9 cellular contexts compared by ENCODE assay signal in genomic region chr18:13447621-13448020, GRCh38.
DNase-seq lines count a peak whose midpoint lies in the region; ATAC-seq and TF ChIP-seq lines count a peak whose summit lies in the region.
"Had no signal": no experiment of that assay in that cellular context is flagged by ENCODE, and none has a peak within 500 bp of the region (broad histone marks: within the 10 kb centered on the region; RNA-seq: fewer than 3 reads in every experiment).

No MANE protein-coding gene starts in this region.

- DNase-seq in Daoy (ENCODE audit: low read depth) (peak; percentile 83), NCI-H526 (lab: John Stamatoyannopoulos, UW) (peak; percentile 79 to 88), fibroblast of gingiva (ENCODE audit: low read depth) (peak; percentile 58), pons (ENCODE audit: low spot score) (peak; percentile 68), NCI-H2029 treated with DMSO at 0.1 percent for 48 hours (lab: John Stamatoyannopoulos, UW) (no peak), mammary epithelial cell (no peak)
- DNase-seq in stimulated activated naive CD4-positive, alpha-beta T cell treated with Interleukin-2 at 50 U/mL for 16 hours (lab: John Stamatoyannopoulos, UW), result no peak

- TF ChIP-seq CTCF in mammary epithelial cell (conservative IDR thresholded peaks at IDR 0.05 in 1 of 2, IDR thresholded peaks at IDR 0.05 in 1 of 2; ENCODE audit: extremely low read depth in 1 of 2, insufficient read depth in 1 of 2, low read depth in 1 of 2, low read length in 2 of 2), result no peak

- H3K4me3 ChIP-seq in mammary epithelial cell (replicated peaks in 1 of 3; ENCODE audit: insufficient read depth in 1 of 3, low read depth in 2 of 3, low read length in 3 of 3), result no peak overlapping the region

- no peak overlapping the region for H2AFZ ChIP-seq in mammary epithelial cell (ENCODE audit: low read depth, low read length)

- dilution Hi-C loops in mammary epithelial cell (cut with HindIII; ENCODE audit: low sequenced_read_pairs), result no loop called here

- no peaks in the 10 kb centered on the region for H3K27me3 ChIP-seq in mammary epithelial cell (ENCODE audit: insufficient read depth, low read length)

- WGBS in mammary epithelial cell (ENCODE audit: low coverage, missing lambda C conversion rate), result 78% methylated on average over 12 of the region's 12 CpGs

- no peaks in the 10 kb centered on the region for H4K20me1 ChIP-seq in mammary epithelial cell (ENCODE audit: insufficient read depth, low read length)

- no peak overlapping the region for H3K4me2 ChIP-seq in mammary epithelial cell (ENCODE audit: insufficient read depth, low read depth, low read length)

- H3K79me2 ChIP-seq in mammary epithelial cell (ENCODE audit: insufficient read depth, low read length), result no peaks in the 10 kb centered on the region

- intact Hi-C loops in mammary epithelial cell (cut with micrococcal nuclease), result no loop called here

- H3K9ac ChIP-seq in mammary epithelial cell (ENCODE audit: insufficient read depth, low read length), result no peak overlapping the region

- no peaks in the 10 kb centered on the region for H3K36me3 ChIP-seq in mammary epithelial cell (ENCODE audit: insufficient read depth, low read length)

- in situ Hi-C loops in mammary epithelial cell (cut with MboI; ENCODE audit: low sequenced_read_pairs in 2 of 2), result no loop called here

- BruUV-seq in mammary epithelial cell (replicated peaks; lab: Mats Ljungman, UMichigan), result no TSS peak

- H3K4me1 ChIP-seq in mammary epithelial cell (ENCODE audit: insufficient read depth, low read length), result no peaks in the 10 kb centered on the region

- H3K27ac ChIP-seq in mammary epithelial cell (ENCODE audit: insufficient read depth, low read depth, low read length), result no peak overlapping the region

- H3K9me3 ChIP-seq in mammary epithelial cell (replicated peaks; ENCODE audit: insufficient read depth, low read length), result peaks cover 16% of the 10 kb centered on the region

- ATAC-seq in GM21576 (IDR thresholded peaks at IDR 0.05; ENCODE audit: unreplicated experiment), result no peak
- ATAC-seq: natural killer cell treated with Interleukin-12 subunit alpha and Interleukin-12 subunit beta and Interleukin-15 and Interleukin-18, amount 100 ng/mL, for 72 hours had no signal

- CTCF ChIA-PET in mammary epithelial cell (lab: Charles Lee; ENCODE audit: low non-redundant PET), result no interaction called here

Comparison
In these comparisons a context has a peak if more than half of its experiments do, and no peak if none do; other contexts are left out.
1. DNase-seq: peak in Daoy (single experiment), NCI-H526 (2 of 2), fibroblast of gingiva (single experiment) and pons (single experiment); none in NCI-H2029 treated with DMSO at 0.1 percent for 48 hours (single experiment), stimulated activated naive CD4-positive, alpha-beta T cell treated with Interleukin-2 at 50 U/mL for 16 hours (single experiment) and mammary epithelial cell (single experiment).